9 cellular contexts compared by ENCODE assay signal in genomic region chr15:75836953-75837321, GRCh38. TPM values are rescaled to one million over a fixed set of nuclear protein-coding genes. Genes with fewer than 3 reads are reported as not detected.
DNase-seq lines count a peak whose midpoint lies in the region; ATAC-seq and TF ChIP-seq lines count a peak whose summit lies in the region.
"Had no signal": no experiment of that assay in that cellular context is flagged by ENCODE, and none has a peak within 500 bp of the region (broad histone marks: within the 10 kb centered on the region; RNA-seq: fewer than 3 reads in every experiment).

No MANE protein-coding gene starts in this region.

- peaks cover 4% of the 10 kb centered on the region for H3K4me1 Mint-ChIP-seq in Caco-2 (ENCODE audit: low read depth, unreplicated experiment)

- POLR2A ChIA-PET in Caco-2 (lab: Charles Lee): no interaction called here

- no peaks in the 10 kb centered on the region for H3K27me3 Mint-ChIP-seq in Caco-2 (ENCODE audit: insufficient read depth, unreplicated experiment)
- H3K27me3 Mint-ChIP-seq: activated naive CD4-positive, alpha-beta T cell treated with anti-CD3 and anti-CD28 coated beads, Interleukin-2, amount 50 U/mL, for 24 hours had no signal

- DNase-seq in stimulated activated CD4-positive, alpha-beta T cell treated with anti-CD3 and anti-CD28 coated beads, Interleukin-15, amount 100 ng/mL, for 24 hours: peak; percentile 48
- no peak for DNase-seq in stimulated activated CD4-positive, alpha-beta T cell treated with anti-CD3 and anti-CD28 coated beads, Interleukin-4, amount 100 ng/mL, for 1 hour
- DNase-seq in activated CD4-positive, alpha-beta T cell treated with anti-CD3 and anti-CD28 coated beads for 48 hours: peak; percentile 60
- peak; percentile 74 for DNase-seq in glomerular visceral epithelial cell (ENCODE audit: extremely low spot score)
- peak in 1 of 2 donors; percentile 65 for DNase-seq in aorta
- no peak for DNase-seq in Caco-2
- DNase-seq in stomach: no peak

- H3K27ac Mint-ChIP-seq in Caco-2 (ENCODE audit: unreplicated experiment): no peak overlapping the region
- H3K27ac Mint-ChIP-seq: activated naive CD4-positive, alpha-beta T cell treated with anti-CD3 and anti-CD28 coated beads, Interleukin-2, amount 50 U/mL, for 24 hours had no signal

- BruUV-seq in Caco-2 (replicated peaks; lab: Mats Ljungman, UMichigan): no TSS peak

- TF ChIP-seq CTCF in Caco-2 (IDR thresholded peaks at IDR 0.05; ENCODE audit: insufficient read depth in 1 of 2, low read depth in 1 of 2, low read length in 1 of 2, severe bottlenecking in 1 of 2, unreplicated experiment in 1 of 2) (no peak), stomach (IDR thresholded peaks at IDR 0.05) (no peak)

- no peak for TF ChIP-seq POLR2A in stomach (IDR thresholded peaks at IDR 0.05)

- CTCF ChIA-PET in Caco-2 (lab: Charles Lee): no interaction called here

- no peaks in the 10 kb centered on the region for H3K36me3 ChIP-seq in aorta (ENCODE audit: control insufficient read depth in 1 of 2, insufficient read depth in 2 of 2, low read length in 1 of 2)
- H3K36me3 ChIP-seq in Caco-2 (ENCODE audit: control insufficient read depth, insufficient read depth, low read length): no peaks in the 10 kb centered on the region
- no peaks in the 10 kb centered on the region for H3K36me3 ChIP-seq in stomach

- no peaks in the 10 kb centered on the region for H3K4me1 ChIP-seq in aorta (ENCODE audit: control insufficient read depth in 1 of 2, insufficient read depth in 2 of 2, low read length in 2 of 2)
- H3K4me1 ChIP-seq in Caco-2: peaks cover 5% of the 10 kb centered on the region; the same call in 1 of the 2 replicates
- H3K4me1 ChIP-seq in stomach: peaks cover 0 to 12% (median 6%) of the 10 kb centered on the region in 4 donors

- WGBS in aorta, 2 donors: 95 to 97% methylated on average over 2 of the region's 2 CpGs
- 83 to 91% (median 87%) methylated on average over 2 of the region's 2 CpGs for WGBS in stomach, 5 donors

- H3K27ac ChIP-seq in aorta (ENCODE audit: low read depth in 1 of 2, low read length in 2 of 2) (no peak overlapping the region), stomach (no peak overlapping the region)

- H3K4me3 ChIP-seq in aorta (ENCODE audit: low read length in 2 of 2) (no peak overlapping the region), Caco-2 (ENCODE audit: low read depth, low read length) (no peak overlapping the region), stomach (no peak overlapping the region)

- ATAC-seq in HG03354 (IDR thresholded peaks at IDR 0.05; ENCODE audit: poor library complexity, severe bottlenecking, unreplicated experiment) (peak; percentile 76), aorta (ENCODE audit: low FRiP score) (peak; percentile 40)

- H3K9me3 Mint-ChIP-seq in Caco-2 (ENCODE audit: unreplicated experiment): no peaks in the 10 kb centered on the region
- H3K9me3 Mint-ChIP-seq: activated naive CD4-positive, alpha-beta T cell treated with anti-CD3 and anti-CD28 coated beads, Interleukin-2, amount 50 U/mL, for 24 hours had no signal

- no peak for TF ChIP-seq EP300 in stomach (IDR thresholded peaks at IDR 0.05)

- H3K9me3 ChIP-seq in aorta (ENCODE audit: control insufficient read depth, low read length) (no peaks in the 10 kb centered on the region), Caco-2 (no peaks in the 10 kb centered on the region), stomach (no peaks in the 10 kb centered on the region)

- H3K36me3 Mint-ChIP-seq in Caco-2 (ENCODE audit: insufficient read depth, unreplicated experiment): no peaks in the 10 kb centered on the region
- H3K36me3 Mint-ChIP-seq: activated naive CD4-positive, alpha-beta T cell treated with anti-CD3 and anti-CD28 coated beads, Interleukin-2, amount 50 U/mL, for 24 hours had no signal

- no peak overlapping the region for H3K4me3 Mint-ChIP-seq in Caco-2 (ENCODE audit: unreplicated experiment)
- H3K4me3 Mint-ChIP-seq: activated naive CD4-positive, alpha-beta T cell treated with anti-CD3 and anti-CD28 coated beads, Interleukin-2, amount 50 U/mL, for 24 hours had no signal

- intact Hi-C loops in aorta (cut with DNase I) (no loop called here), Caco-2 (cut with micrococcal nuclease; ENCODE audit: unreplicated experiment) (no loop called here), stomach (cut with DNase I; ENCODE audit: low total_unique reads) (no loop called here)

- H3K27me3 ChIP-seq in aorta (ENCODE audit: control insufficient read depth in 1 of 2, insufficient read depth in 2 of 2, low read length in 1 of 2) (no peaks in the 10 kb centered on the region), Caco-2 (replicated peaks; ENCODE audit: control insufficient read depth, insufficient read depth, low read length) (no peaks in the 10 kb centered on the region), stomach (no peaks in the 10 kb centered on the region)

RNA-seq across cellular contexts. Expression of gene UBE2Q2, which starts 6.3 kb away (rescaled TPM):
- total RNA-seq in aorta (10 to 100 TPM; 38.2 to 42.6 TPM), Caco-2 (2022) (40.5 and 41.9 TPM in 2 replicates), stomach (10 to 100 TPM in 4 of 5 donors, 1 to 10 TPM in 1; 9.0 to 52.0 (median 29.2) TPM)
- polyA plus RNA-seq in aorta (10 to 100 TPM; 39.5 to 86.4 TPM), stomach (10 to 100 TPM; 18.0 to 39.0 (median 38.3) TPM)

Comparison
In these comparisons a context has a peak if more than half of its experiments do, and no peak if none do; other contexts are left out.
1. DNase-seq: peak in stimulated activated CD4-positive, alpha-beta T cell treated with anti-CD3 and anti-CD28 coated beads, Interleukin-15, amount 100 ng/mL, for 24 hours (single experiment), activated CD4-positive, alpha-beta T cell treated with anti-CD3 and anti-CD28 coated beads for 48 hours (single experiment) and glomerular visceral epithelial cell (single experiment); none in stimulated activated CD4-positive, alpha-beta T cell treated with anti-CD3 and anti-CD28 coated beads, Interleukin-4, amount 100 ng/mL, for 1 hour (single experiment), Caco-2 (0 of 2) and stomach (single experiment).